Comparison of ENCODE assay signal across 8 cellular contexts in genomic region chr22:33000342-33001280, GRCh38. TPM values are rescaled to one million over a fixed set of nuclear protein-coding genes. Genes with fewer than 3 reads are reported as not detected.
DNase-seq lines count a peak whose midpoint lies in the region; ATAC-seq and TF ChIP-seq lines count a peak whose summit lies in the region.

No MANE protein-coding gene starts in this region.

- no peak overlapping the region for H3K4me2 ChIP-seq in SK-N-SH

- no peaks in the 10 kb centered on the region for H3K79me2 ChIP-seq in SK-N-SH (ENCODE audit: insufficient read depth)

- no peaks in the 10 kb centered on the region for H3F3A ChIP-seq in SK-N-SH (replicated peaks; ENCODE audit: insufficient read depth)

- H3K27ac Mint-ChIP-seq in CD14-positive monocyte: no peak overlapping the region

- TF ChIP-seq CTCF in CD14-positive monocyte (IDR thresholded peaks at IDR 0.05) (peak; percentile 74), HFF-Myc (IDR thresholded peaks at IDR 0.05; ENCODE audit: low read depth, low read length, missing control alignments) (peak; percentile 91), SK-N-SH (IDR thresholded peaks at IDR 0.05) (peak; percentile 84)

- no peaks in the 10 kb centered on the region for H4K20me1 ChIP-seq in SK-N-SH (ENCODE audit: insufficient read depth)

- peaks cover 1 to 5% (median 4%) of the 10 kb centered on the region in 3 donors for H3K27me3 Mint-ChIP-seq in CD14-positive monocyte (ENCODE audit: low read depth in 3 of 3)

- peak; percentile 94 for TF ChIP-seq RAD21 in SK-N-SH (IDR thresholded peaks at IDR 0.05; ENCODE audit: low read length)

- peaks cover 2% of the 10 kb centered on the region for H3K4me1 Mint-ChIP-seq in CD14-positive monocyte

- H3K36me3 Mint-ChIP-seq in CD14-positive monocyte: no peaks in the 10 kb centered on the region

- H3K9me3 Mint-ChIP-seq in CD14-positive monocyte: peaks cover 0 to 16% (median 9%) of the 10 kb centered on the region in 7 donors

- WGBS in SK-N-SH (ENCODE audit: low lambda C conversion rate): 22% methylated on average over 12 of the region's 12 CpGs

- no peaks in the 10 kb centered on the region for H3K9me2 ChIP-seq in SK-N-SH

- H2AFZ ChIP-seq in SK-N-SH (ENCODE audit: low read depth): no peak overlapping the region

- H3K4me1 ChIP-seq in SK-N-SH (ENCODE audit: control insufficient read depth in 1 of 2, insufficient read depth in 2 of 2, low read depth in 1 of 2, low read length in 1 of 2): no peaks in the 10 kb centered on the region; a peak in 1 of 4 replicates

- POLR2A ChIA-PET in SK-N-SH (lab: Yijun Ruan, JAX): no interaction called here

- no peak overlapping the region for H3K4me3 Mint-ChIP-seq in CD14-positive monocyte

- ATAC-seq in HG03095 (IDR thresholded peaks at IDR 0.05; ENCODE audit: unreplicated experiment) (no peak), GM21737 (IDR thresholded peaks at IDR 0.05; ENCODE audit: unreplicated experiment) (no peak)

- H3K4me3 ChIP-seq in HFF-Myc (replicated peaks; ENCODE audit: low read depth, low read length) (no peak overlapping the region), SK-N-SH (ENCODE audit: low read depth in 2 of 2, low read length in 1 of 2) (no peak overlapping the region; a peak in 1 of 4 replicates)

- H3K9ac ChIP-seq in SK-N-SH: no peak overlapping the region

- no peak for DNase-seq in CD14-positive monocyte (ENCODE audit: low spot score)
- peak; percentile 7 for DNase-seq in HFF-Myc (ENCODE audit: extremely low read depth, low read depth)
- peak; percentile 82 for DNase-seq in SK-N-SH
- peak; percentile 10 for DNase-seq in cerebellum (ENCODE audit: low spot score)
- DNase-seq in kidney glomerular epithelial cell (lab: John Stamatoyannopoulos, UW): peak; percentile 3
- DNase-seq in stimulated activated CD4-positive, alpha-beta T cell treated with anti-CD3 and anti-CD28 coated beads, Interleukin-4, amount 100 ng/mL, for 24 hours: peak; percentile 33

- intact Hi-C loops in CD14-positive monocyte (cut with micrococcal nuclease): loop anchor here in 1 of 2 donors (2.0 kb wide), 1 partner anchor 472 kb away; no protein-coding TSS in a partner anchor

- CTCF ChIA-PET in SK-N-SH (lab: Yijun Ruan, JAX): interaction anchor here (0.6 to 12.3 kb wide), 63 partner anchors 9 to 828 kb away, joined by 3 to 241 read pairs (median 3); partner anchors contain the start of genes FBXO7, SYN3 and TIMP3

- TF ChIP-seq EP300 in SK-N-SH (IDR thresholded peaks at IDR 0.05; ENCODE audit: borderline replicate concordance in 1 of 2, low read depth in 1 of 2, low read length in 1 of 2): no peak

- H3K27me3 ChIP-seq in SK-N-SH (ENCODE audit: insufficient read depth): no peaks in the 10 kb centered on the region

- H3K27ac ChIP-seq in SK-N-SH (ENCODE audit: low read depth in 2 of 2, low read length in 1 of 2): no peak overlapping the region

- no peaks in the 10 kb centered on the region for H3K9me3 ChIP-seq in SK-N-SH

- no peaks in the 10 kb centered on the region for H3K36me3 ChIP-seq in SK-N-SH (replicated peaks in 1 of 2; ENCODE audit: control insufficient read depth in 1 of 2, insufficient read depth in 2 of 2, low read length in 1 of 2)

TF ChIP-seq in SK-N-SH, 30 proteins besides CTCF, POLR2A, EP300 and RAD21:
- TF ChIP-seq SMC3 (IDR thresholded peaks at IDR 0.05; ENCODE audit: low read depth, low read length) (peak; percentile 92), MXI1 (IDR thresholded peaks at IDR 0.05; ENCODE audit: low read depth, low read length) (no peak)
- TF ChIP-seq, protein P1, sequence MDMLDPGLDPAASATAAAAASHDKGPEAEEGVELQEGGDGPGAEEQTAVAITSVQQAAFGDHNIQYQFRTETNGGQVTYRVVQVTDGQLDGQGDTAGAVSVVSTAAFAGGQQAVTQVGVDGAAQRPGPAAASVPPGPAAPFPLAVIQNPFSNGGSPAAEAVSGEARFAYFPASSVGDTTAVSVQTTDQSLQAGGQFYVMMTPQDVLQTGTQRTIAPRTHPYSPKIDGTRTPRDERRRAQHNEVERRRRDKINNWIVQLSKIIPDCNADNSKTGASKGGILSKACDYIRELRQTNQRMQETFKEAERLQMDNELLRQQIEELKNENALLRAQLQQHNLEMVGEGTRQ (IDR thresholded peaks at IDR 0.05; ENCODE audit: borderline replicate concordance, low read depth, low read length): no peak
TF ChIP-seq in SK-N-SH: peak in this region for 1.

RNA-seq across cellular contexts. Expression of gene SYN3, which starts 57.6 kb away (rescaled TPM):
- polyA plus RNA-seq in CD14-positive monocyte: not detected
- polyA plus RNA-seq in SK-N-SH (2012; rRNA removed): not detected in 2 replicates
- 0.05 TPM in 1 of 2 replicates, not detected in the other for polyA plus RNA-seq in SK-N-SH (2012; cell fraction: cytosol; rRNA removed)
- 0.02 TPM in 2 replicates for polyA plus RNA-seq in SK-N-SH (2012; cell fraction: nucleus; rRNA removed)
- 54.2 TPM for total RNA-seq in cerebellum
